ENCODE assay signal across 8 cellular contexts in genomic region chr11:59754494-59754858, GRCh38. TPM values are rescaled to one million over a fixed set of nuclear protein-coding genes. Genes with fewer than 3 reads are reported as not detected.
DNase-seq lines count a peak whose midpoint lies in the region; ATAC-seq, FAIRE-seq and TF ChIP-seq lines count a peak whose summit lies in the region.

No MANE protein-coding gene starts in this region.

- no peak overlapping the region for H2AFZ ChIP-seq in H9 (ENCODE audit: low read length)
- H2AFZ ChIP-seq in astrocyte (ENCODE audit: low read depth, low read length): peak overlapping the region; percentile 89

- peak; percentile 38 for ATAC-seq in stimulated activated naive B cell treated with anti-CD40 and anti-IgM and Interleukin-4, amounts not matched to agents 10 μg/mL and 1 μg/mL and 100 μg/mL, for 72 hours (replicated peaks)
- no peak for ATAC-seq in HG02610 (IDR thresholded peaks at IDR 0.05; ENCODE audit: unreplicated experiment)

- H4K8ac ChIP-seq in H9 (replicated peaks; ENCODE audit: insufficient read length, low read depth, low read length): no peak overlapping the region

- H3K27ac Mint-ChIP-seq in H9 (no peak overlapping the region; a peak in 2 of 7 replicates), astrocyte (ENCODE audit: unreplicated experiment) (peak overlapping the region; percentile 96)
- H3K27ac Mint-ChIP-seq in stimulated activated naive B cell treated with anti-CD40 and anti-IgM and Interleukin-4, amounts not matched to agents 10 μg/mL and 1 μg/mL and 100 μg/mL, for 72 hours: peak overlapping the region; percentile 72

- H3K9me3 Mint-ChIP-seq in H9 (no peaks in the 10 kb centered on the region; a peak in 1 of 5 replicates), astrocyte (ENCODE audit: unreplicated experiment) (no peaks in the 10 kb centered on the region)
- H3K9me3 Mint-ChIP-seq in stimulated activated naive B cell treated with anti-CD40 and anti-IgM and Interleukin-4, amounts not matched to agents 10 μg/mL and 1 μg/mL and 100 μg/mL, for 72 hours: no peaks in the 10 kb centered on the region

- H3K27me3 ChIP-seq in H9 (ENCODE audit: insufficient read depth, low read length): no peaks in the 10 kb centered on the region
- H3K27me3 ChIP-seq in astrocyte (ENCODE audit: insufficient read depth, low read length): no peaks in the 10 kb centered on the region

- DNase-seq in GM12865 (ENCODE audit: low read depth) (peak; percentile 22), H9 (no peak), NOMO-1 treated with DMSO at 0.1 percent for 48 hours (lab: John Stamatoyannopoulos, UW; ENCODE audit: unreplicated experiment) (peak; percentile 29), astrocyte (ENCODE audit: low read depth) (no peak), inferior parietal cortex (ENCODE audit: extremely low spot score) (peak; percentile 36), H54 (ENCODE audit: insufficient read length, low spot score) (no peak)
- peak; percentile 5 for DNase-seq in stimulated activated naive B cell treated with anti-CD40 and anti-IgM and Interleukin-4, amounts not matched to agents 10 μg/mL and 1 μg/mL and 100 μg/mL, for 72 hours

- no peak for FAIRE-seq in astrocyte (lab: Jason Lieb, UNC)
- FAIRE-seq in H54 (lab: Jason Lieb, UNC): no peak

- H3K27ac ChIP-seq in H9 (ENCODE audit: insufficient read length, low read depth, low read length): no peak overlapping the region
- H3K27ac ChIP-seq in astrocyte (ENCODE audit: low read depth, low read length): peak overlapping the region; percentile 75

- no peak overlapping the region for H3K4ac ChIP-seq in H9 (ENCODE audit: low read depth, low read length)

- H2BK20ac ChIP-seq in H9 (ENCODE audit: low read depth, low read length, poor library complexity, severe bottlenecking): no peak overlapping the region

- H3K23ac ChIP-seq in H9 (ENCODE audit: insufficient read length, low read depth, low read length): no peak overlapping the region

- no CpG with 5 or more reads among the region's 20 CpGs for WGBS in H9 (ENCODE audit: extremely low coverage, insufficient read length, low lambda C conversion rate)

- no peak overlapping the region for H2BK15ac ChIP-seq in H9 (ENCODE audit: low read depth, low read length)

- H3K4me1 ChIP-seq in H9 (ENCODE audit: insufficient read depth, low read length) (0 out of 2 replicates have a peak, but pooled peaks cover 4% of the 10 kb centered on the region), astrocyte (ENCODE audit: insufficient read depth, low read length) (peaks cover 20% of the 10 kb centered on the region)

- no peak overlapping the region for H3K56ac ChIP-seq in H9 (ENCODE audit: insufficient read length, low read depth, low read length)

- H3T11ph ChIP-seq in H9 (ENCODE audit: low read length): no peak overlapping the region

- TF ChIP-seq CTCF in GM12865 (IDR thresholded peaks at IDR 0.05; ENCODE audit: insufficient read depth, low read depth, low read length, missing control alignments): no peak
- no peak for TF ChIP-seq CTCF in H9 (conservative IDR thresholded peaks at IDR 0.05)
- TF ChIP-seq CTCF in astrocyte (IDR thresholded peaks at IDR 0.05; ENCODE audit: insufficient read depth, low read depth, low read length): no peak

- H4K91ac ChIP-seq in H9 (ENCODE audit: insufficient read length, low read depth, low read length): no peak overlapping the region

- H3K4me3 Mint-ChIP-seq in H9 (peak overlapping the region; percentile 96 to 98), astrocyte (ENCODE audit: unreplicated experiment) (peak overlapping the region; percentile 99)
- peak overlapping the region; percentile 94 to 99 for H3K4me3 Mint-ChIP-seq in stimulated activated naive B cell treated with anti-CD40 and anti-IgM and Interleukin-4, amounts not matched to agents 10 μg/mL and 1 μg/mL and 100 μg/mL, for 72 hours

- H3K14ac ChIP-seq in H9 (ENCODE audit: insufficient read depth, low read length): no peak overlapping the region

- H3K4me2 ChIP-seq in H9 (ENCODE audit: insufficient read depth, insufficient read length, low read length): peak overlapping the region; percentile 84
- peak overlapping the region; percentile 99 for H3K4me2 ChIP-seq in astrocyte (ENCODE audit: low read length)

- no peak overlapping the region for H4K5ac ChIP-seq in H9 (ENCODE audit: insufficient read length, low read depth, low read length)

- TF ChIP-seq POLR2A in H54 (IDR thresholded peaks at IDR 0.05; ENCODE audit: low read depth, low read length): no peak

- H3K79me1 ChIP-seq in H9 (ENCODE audit: insufficient read depth, low read depth, low read length, poor library complexity, severe bottlenecking): peaks cover 8% of the 10 kb centered on the region

- peaks cover 21% of the 10 kb centered on the region; the same call in 1 of the 2 replicates for H3K79me2 ChIP-seq in H9 (ENCODE audit: insufficient read depth, low read length)
- H3K79me2 ChIP-seq in astrocyte (ENCODE audit: insufficient read depth, low read length): peaks cover 22% of the 10 kb centered on the region

- H3K9ac ChIP-seq in H9 (ENCODE audit: extremely low read depth, insufficient read length, low read length): peak overlapping the region; percentile 36
- H3K9ac ChIP-seq in astrocyte (ENCODE audit: low read length): peak overlapping the region; percentile 83

- H3K36me3 Mint-ChIP-seq in H9 (ENCODE audit: insufficient read depth in 1 of 3, low read depth in 3 of 3) (peaks cover 2 to 13% (median 7%) of the 10 kb centered on the region in 3 experiments; a peak in 5 of 7 replicates), astrocyte (ENCODE audit: low read depth, unreplicated experiment) (peaks cover 9% of the 10 kb centered on the region)
- H3K36me3 Mint-ChIP-seq in stimulated activated naive B cell treated with anti-CD40 and anti-IgM and Interleukin-4, amounts not matched to agents 10 μg/mL and 1 μg/mL and 100 μg/mL, for 72 hours: no peaks in the 10 kb centered on the region

- H3K27me3 Mint-ChIP-seq in H9 (ENCODE audit: low read depth): peaks cover 5% of the 10 kb centered on the region
- no peaks in the 10 kb centered on the region for H3K27me3 Mint-ChIP-seq in astrocyte (ENCODE audit: low read depth, unreplicated experiment)
- peaks cover 5% of the 10 kb centered on the region in 2 donors for H3K27me3 Mint-ChIP-seq in stimulated activated naive B cell treated with anti-CD40 and anti-IgM and Interleukin-4, amounts not matched to agents 10 μg/mL and 1 μg/mL and 100 μg/mL, for 72 hours

- H3K23me2 ChIP-seq in H9 (ENCODE audit: insufficient read length, low read depth, low read length, poor library complexity, severe bottlenecking): peaks cover 19% of the 10 kb centered on the region

- no peak overlapping the region for H2BK120ac ChIP-seq in H9 (ENCODE audit: low read depth, low read length, poor library complexity, severe bottlenecking)

- H2BK12ac ChIP-seq in H9 (ENCODE audit: insufficient read length, low read depth, low read length): no peak overlapping the region

- H3K4me3 ChIP-seq in GM12865 (ENCODE audit: low read depth, low read length) (peak overlapping the region; percentile 78), astrocyte (ENCODE audit: insufficient read depth, low read depth, low read length) (peak overlapping the region; percentile 83)

- H3K18ac ChIP-seq in H9 (ENCODE audit: insufficient read length, low read depth, low read length): no peak overlapping the region

- H3K4me1 Mint-ChIP-seq in H9 (peaks cover 31 to 32% of the 10 kb centered on the region in 2 experiments), astrocyte (ENCODE audit: low read depth, unreplicated experiment) (peaks cover 10% of the 10 kb centered on the region)
- peaks cover 22 to 37% of the 10 kb centered on the region in 2 donors for H3K4me1 Mint-ChIP-seq in stimulated activated naive B cell treated with anti-CD40 and anti-IgM and Interleukin-4, amounts not matched to agents 10 μg/mL and 1 μg/mL and 100 μg/mL, for 72 hours

- H3K36me3 ChIP-seq in astrocyte (ENCODE audit: insufficient read depth, low read length): no peaks in the 10 kb centered on the region

- H2AK5ac ChIP-seq in H9 (ENCODE audit: insufficient read length, low read length): no peak overlapping the region

- no peak overlapping the region for H2BK5ac ChIP-seq in H9 (ENCODE audit: insufficient read length, low read length)

- no peaks in the 10 kb centered on the region for H3K9me3 ChIP-seq in H9 (ENCODE audit: control insufficient read depth, low read depth, low read length)
- H3K9me3 ChIP-seq in astrocyte (ENCODE audit: insufficient read depth, low read depth, low read length): no peaks in the 10 kb centered on the region

- H4K20me1 ChIP-seq in H9 (ENCODE audit: control insufficient read depth, insufficient read depth, insufficient read length) (no peaks in the 10 kb centered on the region), astrocyte (ENCODE audit: insufficient read depth, low read length) (peaks cover 31% of the 10 kb centered on the region)

RNA-seq across cellular contexts. Expression of gene STX3, which starts 0.7 kb away (rescaled TPM):
- total RNA-seq in H9 (2021) (37.7 and 41.0 TPM in 2 replicates), astrocyte (43.1 and 61.2 TPM in 2 replicates)

RNA-seq across cellular contexts. Expression of gene OR10V1, which starts 40.8 kb away (rescaled TPM):
- total RNA-seq in H9 (2021): not detected in 2 replicates
- not detected in 2 replicates for total RNA-seq in astrocyte

RNA-seq across cellular contexts. Expression of gene MRPL16, which starts 56.1 kb away (rescaled TPM):
- total RNA-seq in H9 (2021) (84.5 and 87.1 TPM in 2 replicates), astrocyte (29.7 and 30.9 TPM in 2 replicates)

Comparison
In these comparisons a context has a peak if more than half of its experiments do, and no peak if none do; other contexts are left out.
1. DNase-seq: peak in GM12865 (single experiment), NOMO-1 treated with DMSO at 0.1 percent for 48 hours (single experiment), inferior parietal cortex (single experiment) and stimulated activated naive B cell treated with anti-CD40 and anti-IgM and Interleukin-4, amounts not matched to agents 10 μg/mL and 1 μg/mL and 100 μg/mL, for 72 hours (single experiment); none in H9 (single experiment), astrocyte (single experiment) and H54 (single experiment).
2. H3K27ac Mint-ChIP-seq: peak in astrocyte (single experiment) and stimulated activated naive B cell treated with anti-CD40 and anti-IgM and Interleukin-4, amounts not matched to agents 10 μg/mL and 1 μg/mL and 100 μg/mL, for 72 hours (single experiment); none in H9 (0 of 3).
3. Peak in every context shown above with its lines, with median percentiles within 50 percentile points of each other: H3K4me3 Mint-ChIP-seq.